2 cellular contexts compared by ENCODE assay signal in genomic region chr1:24558455-24558854, GRCh38.
TF ChIP-seq lines count a peak whose summit lies in the region.

No MANE protein-coding gene starts in this region.

TF ChIP-seq in HCT116, 20 proteins besides CTCF, POLR2A, EP300 and RAD21:
- no peak for TF ChIP-seq EZH2 (IDR thresholded peaks at IDR 0.05)
- TF ChIP-seq, protein P1, sequence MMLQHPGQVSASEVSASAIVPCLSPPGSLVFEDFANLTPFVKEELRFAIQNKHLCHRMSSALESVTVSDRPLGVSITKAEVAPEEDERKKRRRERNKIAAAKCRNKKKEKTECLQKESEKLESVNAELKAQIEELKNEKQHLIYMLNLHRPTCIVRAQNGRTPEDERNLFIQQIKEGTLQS (IDR thresholded peaks at IDR 0.05) = no peak
- no peak for TF ChIP-seq FOSL1 (IDR thresholded peaks at IDR 0.05; ENCODE audit: low read depth)
- no peak for TF ChIP-seq EGR1 (IDR thresholded peaks at IDR 0.05; ENCODE audit: low read depth)
- no peak for TF ChIP-seq ZNF274 (IDR thresholded peaks at IDR 0.05; ENCODE audit: low read depth, low read length)
- TF ChIP-seq TCF7L2 (IDR thresholded peaks at IDR 0.05; ENCODE audit: borderline replicate concordance, extremely low read depth, insufficient read depth, insufficient read length) = no peak
- TF ChIP-seq ELF1 (IDR thresholded peaks at IDR 0.05; ENCODE audit: borderline replicate concordance, low read depth) = no peak
- TF ChIP-seq SRF (IDR thresholded peaks at IDR 0.05; ENCODE audit: low read depth) = no peak
- TF ChIP-seq, protein P2, sequence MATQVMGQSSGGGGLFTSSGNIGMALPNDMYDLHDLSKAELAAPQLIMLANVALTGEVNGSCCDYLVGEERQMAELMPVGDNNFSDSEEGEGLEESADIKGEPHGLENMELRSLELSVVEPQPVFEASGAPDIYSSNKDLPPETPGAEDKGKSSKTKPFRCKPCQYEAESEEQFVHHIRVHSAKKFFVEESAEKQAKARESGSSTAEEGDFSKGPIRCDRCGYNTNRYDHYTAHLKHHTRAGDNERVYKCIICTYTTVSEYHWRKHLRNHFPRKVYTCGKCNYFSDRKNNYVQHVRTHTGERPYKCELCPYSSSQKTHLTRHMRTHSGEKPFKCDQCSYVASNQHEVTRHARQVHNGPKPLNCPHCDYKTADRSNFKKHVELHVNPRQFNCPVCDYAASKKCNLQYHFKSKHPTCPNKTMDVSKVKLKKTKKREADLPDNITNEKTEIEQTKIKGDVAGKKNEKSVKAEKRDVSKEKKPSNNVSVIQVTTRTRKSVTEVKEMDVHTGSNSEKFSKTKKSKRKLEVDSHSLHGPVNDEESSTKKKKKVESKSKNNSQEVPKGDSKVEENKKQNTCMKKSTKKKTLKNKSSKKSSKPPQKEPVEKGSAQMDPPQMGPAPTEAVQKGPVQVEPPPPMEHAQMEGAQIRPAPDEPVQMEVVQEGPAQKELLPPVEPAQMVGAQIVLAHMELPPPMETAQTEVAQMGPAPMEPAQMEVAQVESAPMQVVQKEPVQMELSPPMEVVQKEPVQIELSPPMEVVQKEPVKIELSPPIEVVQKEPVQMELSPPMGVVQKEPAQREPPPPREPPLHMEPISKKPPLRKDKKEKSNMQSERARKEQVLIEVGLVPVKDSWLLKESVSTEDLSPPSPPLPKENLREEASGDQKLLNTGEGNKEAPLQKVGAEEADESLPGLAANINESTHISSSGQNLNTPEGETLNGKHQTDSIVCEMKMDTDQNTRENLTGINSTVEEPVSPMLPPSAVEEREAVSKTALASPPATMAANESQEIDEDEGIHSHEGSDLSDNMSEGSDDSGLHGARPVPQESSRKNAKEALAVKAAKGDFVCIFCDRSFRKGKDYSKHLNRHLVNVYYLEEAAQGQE (IDR thresholded peaks at IDR 0.05; ENCODE audit: low read depth) = no peak
- TF ChIP-seq CEBPB (IDR thresholded peaks at IDR 0.05; ENCODE audit: low read depth) = no peak
- TF ChIP-seq EZH2phosphoT487 (IDR thresholded peaks at IDR 0.05; ENCODE audit: borderline replicate concordance) = no peak
- no peak for TF ChIP-seq JUND (IDR thresholded peaks at IDR 0.05)
- no peak for TF ChIP-seq ZBTB33 (IDR thresholded peaks at IDR 0.05; ENCODE audit: extremely low read depth, insufficient replicate concordance, low read length)
- TF ChIP-seq YY1 (IDR thresholded peaks at IDR 0.05; ENCODE audit: extremely low read depth, insufficient replicate concordance, low read depth, low read length) = no peak
- no peak for TF ChIP-seq POLR2AphosphoS5 (IDR thresholded peaks at IDR 0.05; ENCODE audit: low read depth, low read length)
- TF ChIP-seq ZFX (IDR thresholded peaks at IDR 0.05) = no peak

TF ChIP-seq in H1, 55 proteins besides CTCF, POLR2A, EP300 and RAD21:
- TF ChIP-seq, protein P3, sequence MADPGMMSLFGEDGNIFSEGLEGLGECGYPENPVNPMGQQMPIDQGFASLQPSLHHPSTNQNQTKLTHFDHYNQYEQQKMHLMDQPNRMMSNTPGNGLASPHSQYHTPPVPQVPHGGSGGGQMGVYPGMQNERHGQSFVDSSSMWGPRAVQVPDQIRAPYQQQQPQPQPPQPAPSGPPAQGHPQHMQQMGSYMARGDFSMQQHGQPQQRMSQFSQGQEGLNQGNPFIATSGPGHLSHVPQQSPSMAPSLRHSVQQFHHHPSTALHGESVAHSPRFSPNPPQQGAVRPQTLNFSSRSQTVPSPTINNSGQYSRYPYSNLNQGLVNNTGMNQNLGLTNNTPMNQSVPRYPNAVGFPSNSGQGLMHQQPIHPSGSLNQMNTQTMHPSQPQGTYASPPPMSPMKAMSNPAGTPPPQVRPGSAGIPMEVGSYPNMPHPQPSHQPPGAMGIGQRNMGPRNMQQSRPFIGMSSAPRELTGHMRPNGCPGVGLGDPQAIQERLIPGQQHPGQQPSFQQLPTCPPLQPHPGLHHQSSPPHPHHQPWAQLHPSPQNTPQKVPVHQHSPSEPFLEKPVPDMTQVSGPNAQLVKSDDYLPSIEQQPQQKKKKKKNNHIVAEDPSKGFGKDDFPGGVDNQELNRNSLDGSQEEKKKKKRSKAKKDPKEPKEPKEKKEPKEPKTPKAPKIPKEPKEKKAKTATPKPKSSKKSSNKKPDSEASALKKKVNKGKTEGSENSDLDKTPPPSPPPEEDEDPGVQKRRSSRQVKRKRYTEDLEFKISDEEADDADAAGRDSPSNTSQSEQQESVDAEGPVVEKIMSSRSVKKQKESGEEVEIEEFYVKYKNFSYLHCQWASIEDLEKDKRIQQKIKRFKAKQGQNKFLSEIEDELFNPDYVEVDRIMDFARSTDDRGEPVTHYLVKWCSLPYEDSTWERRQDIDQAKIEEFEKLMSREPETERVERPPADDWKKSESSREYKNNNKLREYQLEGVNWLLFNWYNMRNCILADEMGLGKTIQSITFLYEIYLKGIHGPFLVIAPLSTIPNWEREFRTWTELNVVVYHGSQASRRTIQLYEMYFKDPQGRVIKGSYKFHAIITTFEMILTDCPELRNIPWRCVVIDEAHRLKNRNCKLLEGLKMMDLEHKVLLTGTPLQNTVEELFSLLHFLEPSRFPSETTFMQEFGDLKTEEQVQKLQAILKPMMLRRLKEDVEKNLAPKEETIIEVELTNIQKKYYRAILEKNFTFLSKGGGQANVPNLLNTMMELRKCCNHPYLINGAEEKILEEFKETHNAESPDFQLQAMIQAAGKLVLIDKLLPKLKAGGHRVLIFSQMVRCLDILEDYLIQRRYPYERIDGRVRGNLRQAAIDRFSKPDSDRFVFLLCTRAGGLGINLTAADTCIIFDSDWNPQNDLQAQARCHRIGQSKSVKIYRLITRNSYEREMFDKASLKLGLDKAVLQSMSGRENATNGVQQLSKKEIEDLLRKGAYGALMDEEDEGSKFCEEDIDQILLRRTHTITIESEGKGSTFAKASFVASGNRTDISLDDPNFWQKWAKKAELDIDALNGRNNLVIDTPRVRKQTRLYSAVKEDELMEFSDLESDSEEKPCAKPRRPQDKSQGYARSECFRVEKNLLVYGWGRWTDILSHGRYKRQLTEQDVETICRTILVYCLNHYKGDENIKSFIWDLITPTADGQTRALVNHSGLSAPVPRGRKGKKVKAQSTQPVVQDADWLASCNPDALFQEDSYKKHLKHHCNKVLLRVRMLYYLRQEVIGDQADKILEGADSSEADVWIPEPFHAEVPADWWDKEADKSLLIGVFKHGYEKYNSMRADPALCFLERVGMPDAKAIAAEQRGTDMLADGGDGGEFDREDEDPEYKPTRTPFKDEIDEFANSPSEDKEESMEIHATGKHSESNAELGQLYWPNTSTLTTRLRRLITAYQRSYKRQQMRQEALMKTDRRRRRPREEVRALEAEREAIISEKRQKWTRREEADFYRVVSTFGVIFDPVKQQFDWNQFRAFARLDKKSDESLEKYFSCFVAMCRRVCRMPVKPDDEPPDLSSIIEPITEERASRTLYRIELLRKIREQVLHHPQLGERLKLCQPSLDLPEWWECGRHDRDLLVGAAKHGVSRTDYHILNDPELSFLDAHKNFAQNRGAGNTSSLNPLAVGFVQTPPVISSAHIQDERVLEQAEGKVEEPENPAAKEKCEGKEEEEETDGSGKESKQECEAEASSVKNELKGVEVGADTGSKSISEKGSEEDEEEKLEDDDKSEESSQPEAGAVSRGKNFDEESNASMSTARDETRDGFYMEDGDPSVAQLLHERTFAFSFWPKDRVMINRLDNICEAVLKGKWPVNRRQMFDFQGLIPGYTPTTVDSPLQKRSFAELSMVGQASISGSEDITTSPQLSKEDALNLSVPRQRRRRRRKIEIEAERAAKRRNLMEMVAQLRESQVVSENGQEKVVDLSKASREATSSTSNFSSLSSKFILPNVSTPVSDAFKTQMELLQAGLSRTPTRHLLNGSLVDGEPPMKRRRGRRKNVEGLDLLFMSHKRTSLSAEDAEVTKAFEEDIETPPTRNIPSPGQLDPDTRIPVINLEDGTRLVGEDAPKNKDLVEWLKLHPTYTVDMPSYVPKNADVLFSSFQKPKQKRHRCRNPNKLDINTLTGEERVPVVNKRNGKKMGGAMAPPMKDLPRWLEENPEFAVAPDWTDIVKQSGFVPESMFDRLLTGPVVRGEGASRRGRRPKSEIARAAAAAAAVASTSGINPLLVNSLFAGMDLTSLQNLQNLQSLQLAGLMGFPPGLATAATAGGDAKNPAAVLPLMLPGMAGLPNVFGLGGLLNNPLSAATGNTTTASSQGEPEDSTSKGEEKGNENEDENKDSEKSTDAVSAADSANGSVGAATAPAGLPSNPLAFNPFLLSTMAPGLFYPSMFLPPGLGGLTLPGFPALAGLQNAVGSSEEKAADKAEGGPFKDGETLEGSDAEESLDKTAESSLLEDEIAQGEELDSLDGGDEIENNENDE (IDR thresholded peaks at IDR 0.05; ENCODE audit: insufficient replicate concordance, low read length) = no peak
- no peak for TF ChIP-seq TBP (IDR thresholded peaks at IDR 0.05; ENCODE audit: low read depth, low read length)
- TF ChIP-seq EZH2 (IDR thresholded peaks at IDR 0.05; ENCODE audit: low read depth, low read length, severe bottlenecking) = no peak
- TF ChIP-seq SIRT6 (IDR thresholded peaks at IDR 0.05; ENCODE audit: low read length) = no peak
- TF ChIP-seq TCF12 (IDR thresholded peaks at IDR 0.05; ENCODE audit: low read depth, low read length) = no peak
- TF ChIP-seq RFX5 (IDR thresholded peaks at IDR 0.05; ENCODE audit: borderline replicate concordance, low read depth, low read length) = no peak
- no peak for TF ChIP-seq SP2 (IDR thresholded peaks at IDR 0.05; ENCODE audit: low read length)
- no peak for TF ChIP-seq TEAD4 (IDR thresholded peaks at IDR 0.05; ENCODE audit: low read depth, low read length)
- TF ChIP-seq CREB1 (IDR thresholded peaks at IDR 0.05) = no peak
- no peak for TF ChIP-seq YY1 (IDR thresholded peaks at IDR 0.05; ENCODE audit: low read depth, low read length)
- no peak for TF ChIP-seq ASH2L (IDR thresholded peaks at IDR 0.05; ENCODE audit: low read length)
- no peak for TF ChIP-seq SIX5 (IDR thresholded peaks at IDR 0.05; ENCODE audit: low read depth, low read length)
- no peak for TF ChIP-seq SUZ12 (IDR thresholded peaks at IDR 0.05; ENCODE audit: low read length)
- TF ChIP-seq SP4 (IDR thresholded peaks at IDR 0.05; ENCODE audit: low read length) = no peak
TF ChIP-seq in H1: peak in this region for 0.
